Comparison of ENCODE assay signal across 1 cellular context in the genomic region with DNA sequence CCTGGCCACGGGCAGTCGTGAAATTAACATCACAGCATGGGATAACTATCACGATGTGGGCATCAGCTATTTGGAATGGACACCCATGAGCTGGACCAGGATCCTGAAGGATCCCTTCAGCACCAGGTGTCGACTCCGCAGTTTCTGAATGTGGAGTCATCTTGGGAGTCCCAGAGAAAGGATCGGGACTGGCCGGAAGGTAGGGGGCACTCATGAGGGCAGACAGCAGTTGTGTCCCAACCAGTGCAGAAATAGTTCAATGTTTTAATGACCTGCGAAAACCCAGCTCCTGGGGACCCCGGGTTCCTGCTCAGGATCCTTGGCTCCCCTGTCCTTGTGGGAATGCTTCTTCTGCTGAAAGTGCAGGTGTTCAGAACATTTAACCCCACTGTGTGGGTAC.
TF ChIP-seq lines count a peak whose summit lies in the region.

No MANE protein-coding gene starts in this region.

TF ChIP-seq in H1, 55 proteins besides CTCF, POLR2A, EP300 and RAD21:
- TF ChIP-seq JUN (IDR thresholded peaks at IDR 0.05; ENCODE audit: low read depth, low read length): no peak
- TF ChIP-seq, protein P1, sequence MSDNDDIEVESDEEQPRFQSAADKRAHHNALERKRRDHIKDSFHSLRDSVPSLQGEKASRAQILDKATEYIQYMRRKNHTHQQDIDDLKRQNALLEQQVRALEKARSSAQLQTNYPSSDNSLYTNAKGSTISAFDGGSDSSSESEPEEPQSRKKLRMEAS (IDR thresholded peaks at IDR 0.05): no peak
- no peak for TF ChIP-seq KDM4A (IDR thresholded peaks at IDR 0.05; ENCODE audit: low read depth, low read length, severe bottlenecking)
- TF ChIP-seq, protein P2, sequence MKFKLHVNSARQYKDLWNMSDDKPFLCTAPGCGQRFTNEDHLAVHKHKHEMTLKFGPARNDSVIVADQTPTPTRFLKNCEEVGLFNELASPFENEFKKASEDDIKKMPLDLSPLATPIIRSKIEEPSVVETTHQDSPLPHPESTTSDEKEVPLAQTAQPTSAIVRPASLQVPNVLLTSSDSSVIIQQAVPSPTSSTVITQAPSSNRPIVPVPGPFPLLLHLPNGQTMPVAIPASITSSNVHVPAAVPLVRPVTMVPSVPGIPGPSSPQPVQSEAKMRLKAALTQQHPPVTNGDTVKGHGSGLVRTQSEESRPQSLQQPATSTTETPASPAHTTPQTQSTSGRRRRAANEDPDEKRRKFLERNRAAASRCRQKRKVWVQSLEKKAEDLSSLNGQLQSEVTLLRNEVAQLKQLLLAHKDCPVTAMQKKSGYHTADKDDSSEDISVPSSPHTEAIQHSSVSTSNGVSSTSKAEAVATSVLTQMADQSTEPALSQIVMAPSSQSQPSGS (IDR thresholded peaks at IDR 0.05; ENCODE audit: low read length): no peak
- no peak for TF ChIP-seq ZNF274 (IDR thresholded peaks at IDR 0.05; ENCODE audit: borderline replicate concordance, extremely low read depth, low read length)
- TF ChIP-seq BRCA1 (IDR thresholded peaks at IDR 0.05; ENCODE audit: low read depth, low read length): no peak
- TF ChIP-seq, protein P3, sequence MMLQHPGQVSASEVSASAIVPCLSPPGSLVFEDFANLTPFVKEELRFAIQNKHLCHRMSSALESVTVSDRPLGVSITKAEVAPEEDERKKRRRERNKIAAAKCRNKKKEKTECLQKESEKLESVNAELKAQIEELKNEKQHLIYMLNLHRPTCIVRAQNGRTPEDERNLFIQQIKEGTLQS (IDR thresholded peaks at IDR 0.05; ENCODE audit: insufficient read depth, low read depth, low read length): no peak
- TF ChIP-seq CHD1 (IDR thresholded peaks at IDR 0.05; ENCODE audit: low read depth, low read length): no peak
- no peak for TF ChIP-seq MAFK (IDR thresholded peaks at IDR 0.05; ENCODE audit: low read depth, low read length)
- no peak for TF ChIP-seq TAF1 (IDR thresholded peaks at IDR 0.05; ENCODE audit: low read depth, low read length)
- TF ChIP-seq BACH1 (IDR thresholded peaks at IDR 0.05; ENCODE audit: low read length): no peak
- TF ChIP-seq CREB1 (IDR thresholded peaks at IDR 0.05): no peak
- no peak for TF ChIP-seq HDAC6 (IDR thresholded peaks at IDR 0.05; ENCODE audit: low read depth, low read length)
- TF ChIP-seq HDAC2 (IDR thresholded peaks at IDR 0.05; ENCODE audit: borderline replicate concordance in 1 of 2, low read depth in 2 of 2, low read length in 2 of 2): no peak
- no peak for TF ChIP-seq TEAD4 (IDR thresholded peaks at IDR 0.05; ENCODE audit: low read depth, low read length)
- no peak for TF ChIP-seq CBX5 (IDR thresholded peaks at IDR 0.05; ENCODE audit: low read depth, low read length)
